Comparison of ENCODE assay signal across 8 cellular contexts in genomic region chr17:36463916-36464764, GRCh38. TPM values are rescaled to one million over a fixed set of nuclear protein-coding genes. Genes with fewer than 3 reads are reported as not detected.
DNase-seq lines count a peak whose midpoint lies in the region; ATAC-seq, FAIRE-seq and TF ChIP-seq lines count a peak whose summit lies in the region.

No MANE protein-coding gene starts in this region.

- H3K9me3 ChIP-seq in Panc1 (ENCODE audit: control insufficient read depth, insufficient read depth, low read depth, low read length) (no peaks in the 10 kb centered on the region), kidney (ENCODE audit: control insufficient read depth in 1 of 2, low read length in 2 of 2) (no peaks in the 10 kb centered on the region)

- intact Hi-C loops in Panc1 (cut with micrococcal nuclease; ENCODE audit: unreplicated experiment) = no loop called here
- intact Hi-C loops in kidney (cut with DNase I) = no loop called here

- DNase-seq in NCI-H2029 (lab: John Stamatoyannopoulos, UW) (peak; percentile 13), NCI-H2029 treated with DMSO at 0.1 percent for 48 hours (lab: John Stamatoyannopoulos, UW) (no peak), Panc1 (ENCODE audit: low read depth, low spot score) (no peak), astrocyte of the cerebellum (ENCODE audit: low read depth) (peak; percentile 19), kidney (peak; percentile 88)
- peak; percentile 51 for DNase-seq in stimulated activated CD4-positive, alpha-beta T cell treated with anti-CD3 and anti-CD28 coated beads, Interleukin-4, amount 100 ng/mL, for 24 hours

- no peak overlapping the region for H3K27ac ChIP-seq in Panc1 (ENCODE audit: low read length)
- H3K27ac ChIP-seq in kidney (ENCODE audit: low read depth in 2 of 2, low read length in 2 of 2) = no peak overlapping the region

- BruUV-seq in Panc1 (replicated peaks; lab: Mats Ljungman, UMichigan) = no TSS peak

- H3K27me3 ChIP-seq in Panc1 (ENCODE audit: control insufficient read depth, insufficient read depth, low read length) = peaks cover 2% of the 10 kb centered on the region; the same call in 1 of the 2 replicates

- CTCF ChIA-PET in Panc1 (lab: Charles Lee) = no interaction called here

- H3K4me3 ChIP-seq in Panc1 (ENCODE audit: low read depth in 2 of 2, low read length in 2 of 2) (no peak overlapping the region), astrocyte of the cerebellum (ENCODE audit: low read depth, low read length) (no peak overlapping the region), kidney (ENCODE audit: low read length in 2 of 2) (no peak overlapping the region)

- no peak for TF ChIP-seq CTCF in Panc1 (IDR thresholded peaks at IDR 0.05)
- TF ChIP-seq CTCF in astrocyte of the cerebellum (IDR thresholded peaks at IDR 0.05; ENCODE audit: low read depth, low read length, missing control alignments) = no peak
- TF ChIP-seq CTCF in kidney (IDR thresholded peaks at IDR 0.05; ENCODE audit: borderline replicate concordance, extremely low read depth, insufficient read depth) = no peak

- in situ Hi-C loops in Panc1 (cut with HindIII; ENCODE audit: low pct_unique_long_range_greater_than_20kb, low sequenced_read_pairs) (no loop called here), astrocyte of the cerebellum (cut with HindIII; ENCODE audit: low sequenced_read_pairs) (no loop called here)

- POLR2A ChIA-PET in Panc1 (lab: Charles Lee) = no interaction called here

- peak; percentile 81 for ATAC-seq in Panc1
- ATAC-seq in GM18511 (IDR thresholded peaks at IDR 0.05; ENCODE audit: unreplicated experiment) = no peak
- ATAC-seq in HG03354 (IDR thresholded peaks at IDR 0.05; ENCODE audit: poor library complexity, severe bottlenecking, unreplicated experiment) = no peak

- no peak overlapping the region for H3K9ac ChIP-seq in kidney (ENCODE audit: low read length in 2 of 2)

- H3K36me3 ChIP-seq in Panc1 (ENCODE audit: control insufficient read depth, insufficient read depth, low read length) (no peaks in the 10 kb centered on the region), kidney (ENCODE audit: control insufficient read depth in 1 of 2, insufficient read depth in 2 of 2, low read length in 2 of 2) (no peaks in the 10 kb centered on the region)

- FAIRE-seq in kidney (lab: Jason Lieb, UNC) = no peak

- H3K4me1 ChIP-seq in Panc1 (ENCODE audit: control insufficient read depth, insufficient read depth, low read length) = no peaks in the 10 kb centered on the region
- no peaks in the 10 kb centered on the region for H3K4me1 ChIP-seq in kidney (ENCODE audit: control insufficient read depth in 1 of 2, insufficient read depth in 1 of 2, low read depth in 1 of 2, low read length in 2 of 2)

RNA-seq across cellular contexts. Expression of gene ZNHIT3, which starts 22.3 kb away (rescaled TPM):
- total RNA-seq in Panc1 (2021; ENCODE audit: unreplicated experiment) (16.8 TPM), kidney (25.4 TPM)
- polyA plus RNA-seq in Panc1 (2012; ENCODE audit: insufficient read length) = 16.9 TPM
- 60.9 TPM for polyA plus RNA-seq in kidney (ENCODE audit: insufficient read depth, low read depth, low replicate concordance)

Comparison
In these comparisons a context has a peak if more than half of its experiments do, and no peak if none do; other contexts are left out.
1. DNase-seq: peak in NCI-H2029 (single experiment), astrocyte of the cerebellum (single experiment), kidney (single experiment) and stimulated activated CD4-positive, alpha-beta T cell treated with anti-CD3 and anti-CD28 coated beads, Interleukin-4, amount 100 ng/mL, for 24 hours (single experiment); none in NCI-H2029 treated with DMSO at 0.1 percent for 48 hours (single experiment) and Panc1 (single experiment).